10 cellular contexts compared by ENCODE assay signal in the genomic region with DNA sequence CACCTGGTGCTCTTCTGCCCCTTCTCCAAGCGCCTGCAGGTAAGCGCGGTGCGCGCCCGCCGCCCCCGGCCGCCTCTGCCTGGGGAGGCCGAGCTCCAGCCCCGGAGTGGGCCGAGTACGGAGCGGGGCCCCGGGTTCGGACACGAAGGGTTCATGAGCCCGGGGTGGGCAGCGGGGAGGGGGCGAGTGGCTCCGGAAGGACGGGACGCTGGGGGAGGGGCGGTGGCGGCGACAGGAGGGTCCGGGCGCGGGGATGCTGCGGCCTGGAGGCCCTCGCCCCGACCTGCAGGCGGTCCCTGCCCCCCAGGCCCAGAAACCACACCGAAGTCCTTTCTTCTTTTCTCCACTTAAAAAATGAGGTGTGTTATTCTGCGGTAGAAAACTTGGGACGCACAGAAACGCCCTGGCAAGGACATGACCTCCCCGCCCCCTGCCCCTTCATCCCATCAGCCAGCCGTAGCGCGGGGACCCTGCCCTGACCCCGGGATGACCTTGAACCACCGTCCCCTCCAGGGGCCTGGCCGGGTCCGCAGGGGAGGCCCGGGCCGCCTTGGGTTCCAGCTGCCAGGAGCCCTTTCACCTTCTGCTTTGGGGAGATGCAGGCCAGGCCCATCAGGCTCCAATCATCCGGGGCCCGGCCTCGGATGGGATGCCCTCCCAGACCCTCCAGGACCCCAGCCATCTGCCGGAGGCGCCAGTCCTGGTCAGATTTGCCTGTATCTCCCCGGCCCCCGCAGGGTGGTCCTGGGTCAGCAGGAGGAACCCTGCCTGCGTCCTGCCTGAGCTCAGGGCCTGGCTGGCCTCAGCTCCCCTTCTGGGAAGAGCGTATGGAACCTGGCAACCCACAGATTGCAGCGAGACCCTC. TPM values are rescaled to one million over a fixed set of nuclear protein-coding genes. Genes with fewer than 3 reads are reported as not detected.
DNase-seq lines count a peak whose midpoint lies in the region; ATAC-seq and TF ChIP-seq lines count a peak whose summit lies in the region.
"Had no signal": no experiment of that assay in that cellular context is flagged by ENCODE, and none has a peak within 500 bp of the region (broad histone marks: within the 10 kb centered on the region; RNA-seq: fewer than 3 reads in every experiment).

No MANE protein-coding gene starts in this region.

- H3K9ac ChIP-seq in HCT116 (ENCODE audit: low read length) (peak overlapping the region; percentile 69), iPS-20b (ENCODE audit: low read depth, low read length) (peak overlapping the region; percentile 64; the same call in 1 of the 2 replicates)

- H3K36me3 ChIP-seq in HCT116 (ENCODE audit: control insufficient read depth in 1 of 2, insufficient read depth in 2 of 2, low read length in 2 of 2) (no peaks in the 10 kb centered on the region; a peak in 1 of 4 replicates), iPS-20b (ENCODE audit: insufficient read depth, low read depth, low read length) (no peaks in the 10 kb centered on the region; the same call in 1 of the 2 replicates), spleen (no peaks in the 10 kb centered on the region)

- peaks cover 2% of the 10 kb centered on the region for H3K4me1 Mint-ChIP-seq in activated CD4-positive, alpha-beta memory T cell treated with anti-CD3 and anti-CD28 coated beads, Interleukin-2, amount 10 ng/mL, durations not matched to agents 7 days and 5 days

- H3K4me3 ChIP-seq in HCT116 (replicated peaks in 1 of 2; ENCODE audit: low read depth in 1 of 2, low read length in 2 of 2) (peak overlapping the region; percentile 56 to 64), iPS-20b (ENCODE audit: low read length) (peak overlapping the region; percentile 75), spleen (peak overlapping the region; percentile 25 to 73 (median 39))

- H3K36me3 Mint-ChIP-seq in activated CD4-positive, alpha-beta memory T cell treated with anti-CD3 and anti-CD28 coated beads, Interleukin-2, amount 10 ng/mL, durations not matched to agents 7 days and 5 days (ENCODE audit: low read depth), result no peaks in the 10 kb centered on the region

- RAD21 ChIA-PET in HCT116 (lab: Charles Lee; ENCODE audit: low non-redundant PET in 1 of 2, low total read pairs in 2 of 2, uncharacterized antibody in 2 of 2, unreplicated experiment in 2 of 2), result no interaction called here

- peak overlapping the region; percentile 78 for H3K4me2 ChIP-seq in HCT116 (ENCODE audit: low read length)

- no peaks in the 10 kb centered on the region for H3K27me3 ChIP-seq in HCT116 (ENCODE audit: insufficient read depth, low read length)
- H3K27me3 ChIP-seq in iPS-20b (ENCODE audit: insufficient read depth, low read length), result peaks cover 17% of the 10 kb centered on the region; the same call in 1 of the 2 replicates
- H3K27me3 ChIP-seq in spleen (replicated peaks in 1 of 7), result peaks cover 0 to 69% (median 33%) of the 10 kb centered on the region in 7 donors

- DNase-seq in HCT116 (ENCODE audit: low read depth, low spot score) (no peak), spleen (peak; percentile 77)
- no peak for DNase-seq in activated CD4-positive, alpha-beta T cell treated with anti-CD3 and anti-CD28 coated beads for 1 hour
- no peak for DNase-seq in activated CD4-positive, alpha-beta memory T cell treated with anti-CD3 and anti-CD28 coated beads, Interleukin-2, amount 10 ng/mL, durations not matched to agents 7 days and 5 days
- DNase-seq: NCI-H187 had no signal

- H3K4me3 Mint-ChIP-seq in activated CD4-positive, alpha-beta memory T cell treated with anti-CD3 and anti-CD28 coated beads, Interleukin-2, amount 10 ng/mL, durations not matched to agents 7 days and 5 days, result no peak overlapping the region

- peaks cover 15 to 27% of the 10 kb centered on the region in 2 experiments for H3K4me1 ChIP-seq in HCT116 (ENCODE audit: control insufficient read depth in 1 of 2, insufficient read depth in 2 of 2, low read length in 2 of 2)
- H3K4me1 ChIP-seq in iPS-20b (ENCODE audit: insufficient read depth, low read length), result no peaks in the 10 kb centered on the region; the same call in 1 of the 2 replicates
- H3K4me1 ChIP-seq in spleen, result peaks cover 26 to 46% (median 37%) of the 10 kb centered on the region in 6 donors

- H3K79me2 ChIP-seq in HCT116 (ENCODE audit: insufficient read depth, low read length), result no peaks in the 10 kb centered on the region; the same call in 1 of the 2 replicates

- H3K27ac ChIP-seq in HCT116 (ENCODE audit: low read depth, low read length) (peak overlapping the region; percentile 64; the same call in 1 of the 2 replicates), angular gyrus (ENCODE audit: low read depth, low read length) (peak overlapping the region; percentile 66), iPS-20b (ENCODE audit: low read length) (no peak overlapping the region), spleen (peak overlapping the region in 5 of 8 donors; percentile 20 to 80 (median 69))
- H3K27ac ChIP-seq: epithelial cell of prostate had no signal

- H3K9me3 ChIP-seq in HCT116 (ENCODE audit: control insufficient read depth in 1 of 2, insufficient read depth in 1 of 2, low read depth in 1 of 2, low read length in 2 of 2) (no peaks in the 10 kb centered on the region), iPS-20b (ENCODE audit: insufficient read depth, low read depth, low read length) (no peaks in the 10 kb centered on the region), spleen (no peaks in the 10 kb centered on the region)

- no peak for TF ChIP-seq CTCF in HCT116 (IDR thresholded peaks at IDR 0.05 in 2 of 3, conservative IDR thresholded peaks at IDR 0.05 in 1 of 3; ENCODE audit: borderline replicate concordance in 1 of 3, insufficient read depth in 1 of 3, low read depth in 2 of 3, low read length in 2 of 3)
- TF ChIP-seq CTCF in spleen (IDR thresholded peaks at IDR 0.05 in 8 of 11, conservative IDR thresholded peaks at IDR 0.05 in 3 of 11), result no peak

- ATAC-seq in HCT116 (no peak; the same call in 1 of the 2 replicates), GM18870 (IDR thresholded peaks at IDR 0.05; ENCODE audit: unreplicated experiment) (no peak), HG03039 (IDR thresholded peaks at IDR 0.05; ENCODE audit: unreplicated experiment) (no peak)

- CTCF ChIA-PET in HCT116 (lab: Charles Lee), result interaction anchor here (1.4 kb wide), 1 partner anchor 16 kb away, joined by 3 read pairs; no protein-coding TSS in a partner anchor
- CTCF ChIA-PET in activated CD4-positive, alpha-beta memory T cell treated with anti-CD3 and anti-CD28 coated beads, Interleukin-2, amount 10 ng/mL, durations not matched to agents 7 days and 5 days (lab: Charles Lee), result no interaction called here

- no peaks in the 10 kb centered on the region for H3K9me2 ChIP-seq in HCT116 (ENCODE audit: insufficient read depth)

- BruUV-seq in HCT116 (replicated peaks; lab: Mats Ljungman, UMichigan), result TSS peak; percentile 45

- TF ChIP-seq RAD21 in HCT116 (IDR thresholded peaks at IDR 0.05; ENCODE audit: low read depth), result no peak

- H2AFZ ChIP-seq in HCT116 (ENCODE audit: low read depth, low read length, poor library complexity, severe bottlenecking), result no peak overlapping the region

- WGBS in spleen, 5 donors, result 3 to 15% (median 7%) methylated on average over 26 to 57 of the region's 57 CpGs

- no peaks in the 10 kb centered on the region for H3K9me3 Mint-ChIP-seq in activated CD4-positive, alpha-beta memory T cell treated with anti-CD3 and anti-CD28 coated beads, Interleukin-2, amount 10 ng/mL, durations not matched to agents 7 days and 5 days

- POLR2A ChIA-PET in HCT116 (lab: Charles Lee), result interaction anchor here (1.7 kb wide), 1 partner anchor 15 kb away, joined by 4 read pairs; no protein-coding TSS in a partner anchor
- POLR2A ChIA-PET in activated CD4-positive, alpha-beta memory T cell treated with anti-CD3 and anti-CD28 coated beads, Interleukin-2, amount 10 ng/mL, durations not matched to agents 7 days and 5 days (lab: Charles Lee), result interaction anchor here (1.0 to 2.7 kb wide), 2 partner anchors 11 to 14 kb away, joined by 4 to 23 read pairs; no protein-coding TSS in a partner anchor

- no peaks in the 10 kb centered on the region for H4K20me1 ChIP-seq in HCT116 (ENCODE audit: insufficient read depth)

- H3K27me3 Mint-ChIP-seq in activated CD4-positive, alpha-beta memory T cell treated with anti-CD3 and anti-CD28 coated beads, Interleukin-2, amount 10 ng/mL, durations not matched to agents 7 days and 5 days, result peaks cover 30% of the 10 kb centered on the region

- no peak for TF ChIP-seq POLR2A in HCT116 (IDR thresholded peaks at IDR 0.05; ENCODE audit: borderline replicate concordance, extremely low read depth, insufficient read depth, insufficient read length)
- no peak for TF ChIP-seq POLR2A in spleen (IDR thresholded peaks at IDR 0.05)

- no peak overlapping the region for H3K27ac Mint-ChIP-seq in activated CD4-positive, alpha-beta memory T cell treated with anti-CD3 and anti-CD28 coated beads, Interleukin-2, amount 10 ng/mL, durations not matched to agents 7 days and 5 days

- intact Hi-C loops in HCT116 (cut with micrococcal nuclease), result no loop called here
- intact Hi-C loops in spleen (cut with DNase I; ENCODE audit: low total_unique reads), result no loop called here

RNA-seq across cellular contexts. Expression of a gene that starts 0.6 kb away (rescaled TPM):
- 15.6 TPM for total RNA-seq in HCT116 (2021; ENCODE audit: unreplicated experiment)
- polyA plus RNA-seq in HCT116 (2012), result 13.9 and 14.7 TPM in 2 replicates
- 10 to 100 TPM in 5 of 7 donors, 1 to 10 TPM in 2; 5.2 to 26.5 (median 13.3) TPM for total RNA-seq in spleen
- 10 to 100 TPM in 2 of 3 donors, 1 to 10 TPM in 1; 8.2 to 16.8 (median 11.3) TPM for polyA plus RNA-seq in spleen
- total RNA-seq in activated CD4-positive, alpha-beta memory T cell treated with anti-CD3 and anti-CD28 coated beads, Interleukin-2, amount 10 ng/mL, durations not matched to agents 7 days and 5 days, result under 1 TPM; 0.15 to 0.18 TPM

RNA-seq across cellular contexts. Expression of a gene that starts 25.7 kb away (rescaled TPM):
- 86.0 TPM for total RNA-seq in HCT116 (2021; ENCODE audit: unreplicated experiment)
- polyA plus RNA-seq in HCT116 (2012), result 84.7 and 91.2 TPM in 2 replicates
- 10 to 100 TPM; 26.9 to 47.7 (median 40.4) TPM for total RNA-seq in spleen
- polyA plus RNA-seq in spleen, result 10 to 100 TPM; 31.9 to 43.8 (median 35.1) TPM
- total RNA-seq in activated CD4-positive, alpha-beta memory T cell treated with anti-CD3 and anti-CD28 coated beads, Interleukin-2, amount 10 ng/mL, durations not matched to agents 7 days and 5 days, result 10 to 100 TPM; 17.2 to 18.8 TPM

RNA-seq across cellular contexts. Expression of a gene that starts 29.8 kb away (rescaled TPM):
- not detected for total RNA-seq in HCT116 (2021; ENCODE audit: unreplicated experiment)
- 0.07 TPM in 1 of 2 replicates, not detected in the other for polyA plus RNA-seq in HCT116 (2012)
- total RNA-seq in spleen, result 10 to 100 TPM in 5 of 7 donors, 1 to 10 TPM in 2; 7.2 to 18.0 (median 12.8) TPM
- polyA plus RNA-seq in spleen, result 10 to 100 TPM; 22.6 to 41.3 (median 24.5) TPM
- not detected for total RNA-seq in activated CD4-positive, alpha-beta memory T cell treated with anti-CD3 and anti-CD28 coated beads, Interleukin-2, amount 10 ng/mL, durations not matched to agents 7 days and 5 days

RNA-seq across cellular contexts. Expression of a gene that starts 35.4 kb away (rescaled TPM):
- total RNA-seq in HCT116 (2021; ENCODE audit: unreplicated experiment) (not detected), spleen (1 to 10 TPM; 1.2 to 8.7 (median 3.7) TPM)
- not detected in 2 replicates for polyA plus RNA-seq in HCT116 (2012)
- 10 to 100 TPM in 1 of 3 donors, 1 to 10 TPM in 2; 3.7 to 18.9 (median 5.0) TPM for polyA plus RNA-seq in spleen
- under 1 TPM in 1 of 2 experiments, not detected in 1; 0.40 TPM for total RNA-seq in activated CD4-positive, alpha-beta memory T cell treated with anti-CD3 and anti-CD28 coated beads, Interleukin-2, amount 10 ng/mL, durations not matched to agents 7 days and 5 days

RNA-seq across cellular contexts. Expression of a gene that starts 45.1 kb away (rescaled TPM):
- not detected for total RNA-seq in HCT116 (2021; ENCODE audit: unreplicated experiment)
- polyA plus RNA-seq in HCT116 (2012), result not detected in 2 replicates
- total RNA-seq in spleen, result 1 to 10 TPM in 1 of 7 donors, under 1 TPM in 2, not detected in 4; 0.13 to 2.8 (median 0.51) TPM
- under 1 TPM; 0.22 to 0.70 (median 0.46) TPM for polyA plus RNA-seq in spleen
- not detected for total RNA-seq in activated CD4-positive, alpha-beta memory T cell treated with anti-CD3 and anti-CD28 coated beads, Interleukin-2, amount 10 ng/mL, durations not matched to agents 7 days and 5 days

Comparison
In these comparisons a context has a peak if more than half of its experiments do, and no peak if none do; other contexts are left out.
1. RNA of a gene that starts 0.6 kb away (total RNA-seq): 15.6 TPM in HCT116 (single experiment) and 5.2 to 26.5 TPM in spleen; 0.15 to 0.18 TPM in activated CD4-positive, alpha-beta memory T cell treated with anti-CD3 and anti-CD28 coated beads, Interleukin-2, amount 10 ng/mL, durations not matched to agents 7 days and 5 days; every median in the first group is over 4 times any median in the second.
2. Peak in every context shown above with its lines, with median percentiles within 50 percentile points of each other: H3K4me3 ChIP-seq.